ENCODE assay signal across 8 cellular contexts in the genomic region with DNA sequence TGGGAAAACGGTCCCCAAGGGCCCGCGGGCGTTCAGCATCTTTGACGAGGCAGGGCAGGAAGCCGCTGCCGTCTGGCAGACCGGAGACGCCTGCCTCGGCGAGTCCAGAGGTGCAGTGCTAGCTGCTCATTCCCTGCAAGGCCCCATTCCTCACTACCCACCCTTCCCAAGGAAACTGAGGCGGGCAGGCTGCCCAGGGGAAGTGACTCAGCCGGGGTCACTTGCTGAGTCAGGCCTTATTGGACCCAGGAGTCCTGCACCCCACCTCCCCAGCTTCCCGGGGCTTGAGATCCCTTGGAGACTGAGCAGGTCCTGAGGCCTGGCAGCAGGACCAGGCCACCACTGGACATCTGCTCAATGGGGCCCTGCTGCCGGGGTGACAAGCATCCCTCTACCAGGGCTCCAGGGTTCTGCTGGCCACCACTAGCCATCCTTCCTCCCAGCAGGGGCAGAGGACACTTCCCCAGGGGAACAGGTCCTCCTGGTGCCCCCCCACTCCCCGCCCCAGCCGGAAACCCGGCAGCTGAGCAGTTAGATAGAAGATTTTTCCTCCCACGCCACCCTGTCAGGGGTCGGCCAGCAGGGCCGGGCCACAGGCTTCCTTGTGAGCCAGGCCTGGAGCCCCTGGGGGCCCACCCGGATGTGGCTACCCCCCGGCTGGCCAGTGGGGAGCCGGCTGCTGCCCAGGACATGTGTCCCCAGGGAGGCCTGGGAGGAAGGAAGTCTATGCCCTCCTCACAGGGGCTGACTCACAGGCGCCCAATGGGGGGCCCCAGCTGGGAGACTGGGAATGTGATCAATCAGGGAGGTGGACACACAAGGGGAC. TPM values are rescaled to one million over a fixed set of nuclear protein-coding genes. Genes with fewer than 3 reads are reported as not detected.
DNase-seq lines count a peak whose midpoint lies in the region; ATAC-seq and TF ChIP-seq lines count a peak whose summit lies in the region.

No MANE protein-coding gene starts in this region.

- no peaks in the 10 kb centered on the region for H3K9me3 Mint-ChIP-seq in memory B cell

- DNase-seq in GM03348 (ENCODE audit: low spot score) (peak; percentile 80), RKO (ENCODE audit: low spot score) (peak; percentile 92), breast epithelium (ENCODE audit: low spot score in 2 of 2) (no peak), memory B cell (ENCODE audit: low spot score in 2 of 2) (no peak), vagina (ENCODE audit: extremely low spot score in 2 of 2) (no peak), globus pallidus (ENCODE audit: low spot score) (no peak), NCI-H1930 (lab: John Stamatoyannopoulos, UW) (no peak)

- peak overlapping the region; percentile 93 for H3K27ac Mint-ChIP-seq in memory B cell

- TF ChIP-seq CTCF in breast epithelium (IDR thresholded peaks at IDR 0.05): no peak
- TF ChIP-seq CTCF in vagina (IDR thresholded peaks at IDR 0.05): no peak

- peaks cover 11 to 19% of the 10 kb centered on the region in 2 donors for H3K4me1 ChIP-seq in breast epithelium
- H3K4me1 ChIP-seq in vagina: peaks cover 87% of the 10 kb centered on the region

- peak overlapping the region in 2 of 3 donors; percentile 13 to 51 for H3K4me3 ChIP-seq in breast epithelium
- H3K4me3 ChIP-seq in vagina: peak overlapping the region; percentile 5 to 22

- peak overlapping the region; percentile 75 for H3K4me3 Mint-ChIP-seq in memory B cell

- no peaks in the 10 kb centered on the region for H3K27me3 Mint-ChIP-seq in memory B cell

- ATAC-seq in memory B cell (ENCODE audit: low read depth): no peak
- ATAC-seq in GM18909 (IDR thresholded peaks at IDR 0.05; ENCODE audit: poor library complexity, unreplicated experiment): no peak

- peaks cover 2% of the 10 kb centered on the region for H3K36me3 Mint-ChIP-seq in memory B cell

- H3K27ac ChIP-seq in breast epithelium: peak overlapping the region; percentile 83 to 89
- peak overlapping the region; percentile 83 for H3K27ac ChIP-seq in vagina

- TF ChIP-seq POLR2A in breast epithelium (IDR thresholded peaks at IDR 0.05): no peak
- TF ChIP-seq POLR2A in vagina (IDR thresholded peaks at IDR 0.05): no peak

- no peaks in the 10 kb centered on the region for H3K27me3 ChIP-seq in breast epithelium
- H3K27me3 ChIP-seq in vagina: no peaks in the 10 kb centered on the region

- H3K9me3 ChIP-seq in breast epithelium (no peaks in the 10 kb centered on the region), vagina (no peaks in the 10 kb centered on the region)

- H3K36me3 ChIP-seq in breast epithelium (no peaks in the 10 kb centered on the region), vagina (no peaks in the 10 kb centered on the region)

- H3K4me1 Mint-ChIP-seq in memory B cell: peaks cover 56% of the 10 kb centered on the region

- intact Hi-C loops in breast epithelium (cut with DNase I; ENCODE audit: low total_unique reads): no loop called here
- intact Hi-C loops in vagina (cut with DNase I): no loop called here

RNA-seq across cellular contexts. Expression of gene SH2B3, which starts 3.9 kb away (rescaled TPM):
- 10 to 100 TPM; 13.9 to 27.4 (median 17.4) TPM for total RNA-seq in breast epithelium
- total RNA-seq in vagina: 24.1 TPM

RNA-seq across cellular contexts. Expression of gene PHETA1, which starts 40.7 kb away (rescaled TPM):
- total RNA-seq in breast epithelium (10 to 100 TPM in 2 of 3 donors, 1 to 10 TPM in 1; 6.6 to 10.9 (median 10.2) TPM), vagina (5.6 TPM)

Comparison
In these comparisons a context has a peak if more than half of its experiments do, and no peak if none do; other contexts are left out.
1. DNase-seq: peak in GM03348 (single experiment) and RKO (single experiment); none in breast epithelium (0 of 2), memory B cell (0 of 2), vagina (0 of 2), globus pallidus (single experiment) and NCI-H1930 (0 of 2).